ENCODE assay signal across 10 cellular contexts in the genomic region with DNA sequence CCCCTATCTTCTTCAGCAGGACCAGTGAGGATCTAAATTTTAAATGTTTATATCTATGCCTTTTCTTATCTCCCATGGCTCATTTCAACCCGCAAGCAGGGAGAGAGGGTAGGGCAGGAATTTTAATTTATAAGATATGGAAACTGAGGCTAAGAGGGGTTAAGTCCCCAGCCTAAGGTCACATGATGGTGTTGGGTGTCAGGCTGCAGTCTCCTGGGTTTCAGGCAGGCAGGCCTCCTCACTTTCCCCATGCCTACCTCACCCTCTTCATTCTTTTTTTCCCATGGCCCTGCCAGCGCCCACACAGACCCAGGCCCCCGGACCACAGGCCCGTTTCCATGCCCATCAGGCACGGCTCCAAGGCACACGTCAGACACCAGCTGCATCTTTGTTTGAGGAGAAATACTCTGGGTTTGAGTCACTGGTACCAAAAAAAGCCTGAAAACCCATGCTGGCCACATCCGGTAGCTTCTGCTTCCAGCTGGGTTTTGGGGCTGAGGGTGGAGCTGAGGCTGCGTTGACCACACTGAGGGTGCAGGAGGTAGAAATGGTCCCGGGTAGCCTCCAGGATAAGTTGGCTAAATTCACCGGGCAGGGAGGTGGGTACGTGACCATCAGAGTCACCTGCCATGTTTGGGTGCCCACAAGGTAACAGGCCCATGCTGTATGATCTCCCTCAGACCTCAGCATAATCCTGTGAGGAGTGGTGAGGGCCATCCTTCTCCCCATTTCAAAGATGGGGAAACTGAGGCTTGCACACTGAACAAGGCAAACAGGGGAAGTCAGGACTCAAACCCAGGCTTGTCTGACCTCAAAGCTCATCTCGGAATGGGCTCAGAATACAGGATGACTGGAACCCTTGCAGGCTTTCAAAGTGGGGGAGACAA. TPM values are rescaled to one million over a fixed set of nuclear protein-coding genes. Genes with fewer than 3 reads are reported as not detected.
DNase-seq lines count a peak whose midpoint lies in the region; ATAC-seq, FAIRE-seq and TF ChIP-seq lines count a peak whose summit lies in the region.
"Had no signal": no experiment of that assay in that cellular context is flagged by ENCODE, and none has a peak within 500 bp of the region (broad histone marks: within the 10 kb centered on the region; RNA-seq: fewer than 3 reads in every experiment).

No MANE protein-coding gene starts in this region.

- no peak overlapping the region for H3K27ac ChIP-seq in keratinocyte (ENCODE audit: control insufficient read depth, insufficient read depth, low read length)

- H3K27me3 Mint-ChIP-seq in mesothelial cell of epicardium (ENCODE audit: low read depth), result peaks cover 49% of the 10 kb centered on the region

- no peak overlapping the region for H3K4me2 ChIP-seq in keratinocyte (ENCODE audit: control insufficient read depth, extremely low read depth, insufficient read depth, low read depth, low read length)

- H3K79me2 ChIP-seq in keratinocyte (ENCODE audit: control insufficient read depth, insufficient read depth, low read length), result no peaks in the 10 kb centered on the region

- peaks cover 7% of the 10 kb centered on the region for H3K4me1 Mint-ChIP-seq in mesothelial cell of epicardium

- H3K36me3 Mint-ChIP-seq in mesothelial cell of epicardium, result no peaks in the 10 kb centered on the region

- no peaks in the 10 kb centered on the region for H3K9me3 ChIP-seq in keratinocyte (ENCODE audit: control insufficient read depth, low read depth, low read length)

- H3K36me3 ChIP-seq in keratinocyte (ENCODE audit: control insufficient read depth in 2 of 2, extremely low read depth in 1 of 2, insufficient read depth in 2 of 2, low read length in 2 of 2), result no peaks in the 10 kb centered on the region

- no peak overlapping the region for H2AFZ ChIP-seq in keratinocyte (ENCODE audit: control insufficient read depth, low read length)

- H3K27me3 ChIP-seq in keratinocyte (ENCODE audit: control insufficient read depth, extremely low read depth, insufficient read depth, low read length), result peaks cover 11% of the 10 kb centered on the region

- TF ChIP-seq CTCF in GM12864 (IDR thresholded peaks at IDR 0.05; ENCODE audit: low read depth, low read length, missing control alignments), result no peak
- no peak for TF ChIP-seq CTCF in keratinocyte (optimal IDR thresholded peaks at IDR 0.05 in 1 of 3, IDR thresholded peaks at IDR 0.05 in 1 of 3, conservative IDR thresholded peaks at IDR 0.05 in 1 of 3; ENCODE audit: extremely low read depth in 1 of 3, insufficient read depth in 2 of 3, low read length in 3 of 3)
- no peak for TF ChIP-seq CTCF in mesothelial cell of epicardium (IDR thresholded peaks at IDR 0.05; ENCODE audit: unreplicated experiment)

- POLR2A ChIA-PET in HEK293T (lab: Yijun Ruan, JAX), result no interaction called here

- peak; percentile 87 for DNase-seq in GM12864 (ENCODE audit: low read depth)
- DNase-seq in HK-2 (ENCODE audit: unreplicated experiment), result peak; percentile 49
- peak; percentile 27 for DNase-seq in activated T-cell treated with anti-CD3 and anti-CD28 coated beads, Interleukin-2, amount 50 U/mL, for 1 hour
- DNase-seq in keratinocyte (ENCODE audit: low read depth, low spot score), result peak; percentile 46
- no peak for DNase-seq in HEK293T (ENCODE audit: extremely low spot score)
- DNase-seq in COLO668 (lab: John Stamatoyannopoulos, UW; ENCODE audit: unreplicated experiment), result no peak
- DNase-seq in mesothelial cell of epicardium (ENCODE audit: low spot score in 2 of 2, unreplicated experiment in 2 of 2), result no peak

- CTCF ChIA-PET in HEK293T (lab: Yijun Ruan, JAX), result no interaction called here

- peak; percentile 72 for ATAC-seq in GM21423 (IDR thresholded peaks at IDR 0.05; ENCODE audit: unreplicated experiment)

- no peak overlapping the region for H3K4me3 Mint-ChIP-seq in mesothelial cell of epicardium

- dilution Hi-C loops in keratinocyte (cut with MboI; ENCODE audit: extremely low pct_ligation_motif_present, low sequenced_read_pairs), result no loop called here

- H3K9ac ChIP-seq in keratinocyte (ENCODE audit: control insufficient read depth, extremely low read depth, insufficient read depth, low read length), result no peak overlapping the region

- no peak for FAIRE-seq in keratinocyte (lab: Jason Lieb, UNC)

- H4K20me1 ChIP-seq in keratinocyte (ENCODE audit: control insufficient read depth, extremely low read depth, insufficient read depth, low read length), result no peaks in the 10 kb centered on the region

- H3K4me3 ChIP-seq in GM12864 (ENCODE audit: low read depth, low read length) (0 out of 2 replicates have a peak overlapping the region, but pooled peaks have one; percentile 9), keratinocyte (ENCODE audit: control insufficient read depth in 2 of 3, extremely low read depth in 1 of 3, insufficient read depth in 2 of 3, low read depth in 1 of 3, low read length in 3 of 3) (no peak overlapping the region)

- no peaks in the 10 kb centered on the region for H3K9me3 Mint-ChIP-seq in mesothelial cell of epicardium

- no peaks in the 10 kb centered on the region for H3K4me1 ChIP-seq in keratinocyte (ENCODE audit: control insufficient read depth, extremely low read depth, insufficient read depth, low read length)

- no peak overlapping the region for H3K27ac Mint-ChIP-seq in mesothelial cell of epicardium

- H3K9me1 ChIP-seq in keratinocyte (ENCODE audit: control insufficient read depth, extremely low read depth, insufficient read depth, low read length), result no peaks in the 10 kb centered on the region

TF ChIP-seq in HEK293T, 16 proteins besides CTCF, POLR2A, EP300 and RAD21:
- TF ChIP-seq SUZ12 (IDR thresholded peaks at IDR 0.05) (no peak), LEF1 (IDR thresholded peaks at IDR 0.05; ENCODE audit: borderline replicate concordance) (no peak), ELF4 (IDR thresholded peaks at IDR 0.05) (no peak), CTBP1 (IDR thresholded peaks at IDR 0.05; ENCODE audit: borderline replicate concordance) (no peak), FOXA1 (IDR thresholded peaks at IDR 0.05) (no peak)
- TF ChIP-seq, protein P1, sequence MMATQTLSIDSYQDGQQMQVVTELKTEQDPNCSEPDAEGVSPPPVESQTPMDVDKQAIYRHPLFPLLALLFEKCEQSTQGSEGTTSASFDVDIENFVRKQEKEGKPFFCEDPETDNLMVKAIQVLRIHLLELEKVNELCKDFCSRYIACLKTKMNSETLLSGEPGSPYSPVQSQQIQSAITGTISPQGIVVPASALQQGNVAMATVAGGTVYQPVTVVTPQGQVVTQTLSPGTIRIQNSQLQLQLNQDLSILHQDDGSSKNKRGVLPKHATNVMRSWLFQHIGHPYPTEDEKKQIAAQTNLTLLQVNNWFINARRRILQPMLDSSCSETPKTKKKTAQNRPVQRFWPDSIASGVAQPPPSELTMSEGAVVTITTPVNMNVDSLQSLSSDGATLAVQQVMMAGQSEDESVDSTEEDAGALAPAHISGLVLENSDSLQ (IDR thresholded peaks at IDR 0.05), result no peak

RNA-seq across cellular contexts. Expression of a gene that starts 7.5 kb away (rescaled TPM):
- polyA plus RNA-seq in keratinocyte, result not detected in 3 replicates
- polyA plus RNA-seq in keratinocyte (2011; ENCODE audit: low read depth), result not detected
- not detected in 2 replicates for polyA plus RNA-seq in keratinocyte (2011; cell fraction: cytosol; rRNA removed)
- not detected in 2 replicates for polyA plus RNA-seq in keratinocyte (2011; cell fraction: nucleus; rRNA removed)
- polyA plus RNA-seq in keratinocyte (2012; ENCODE audit: low replicate concordance), result not detected in 2 replicates
- not detected in 3 replicates for polyA minus RNA-seq in keratinocyte
- not detected for polyA minus RNA-seq in keratinocyte (2011; cell fraction: cytosol; rRNA and poly(A)+ RNA removed)
- not detected in 2 replicates for polyA minus RNA-seq in keratinocyte (2011; cell fraction: nucleus; rRNA and poly(A)+ RNA removed)
- not detected in 3 replicates for total RNA-seq in mesothelial cell of epicardium
- total RNA-seq: mononuclear cell; T-helper 1 cell treated with Interleukin-12 subunit alpha and Interleukin-12 subunit beta and Interleukin-4 antibody, amounts not matched to agents 30 ng/mL and 1 ng/mL, for 36 hours had no signal

RNA-seq across cellular contexts. Expression of a gene that starts 11.4 kb away (rescaled TPM):
- polyA plus RNA-seq in keratinocyte, result not detected in 3 replicates
- not detected for polyA plus RNA-seq in keratinocyte (2011; ENCODE audit: low read depth)
- polyA plus RNA-seq in keratinocyte (2011; cell fraction: cytosol; rRNA removed), result not detected in 2 replicates
- not detected in 2 replicates for polyA plus RNA-seq in keratinocyte (2011; cell fraction: nucleus; rRNA removed)
- polyA plus RNA-seq in keratinocyte (2012; ENCODE audit: low replicate concordance), result not detected in 2 replicates
- polyA minus RNA-seq in keratinocyte, result not detected in 3 replicates
- polyA minus RNA-seq in keratinocyte (2011; cell fraction: cytosol; rRNA and poly(A)+ RNA removed), result not detected
- not detected in 2 replicates for polyA minus RNA-seq in keratinocyte (2011; cell fraction: nucleus; rRNA and poly(A)+ RNA removed)
- not detected in 3 replicates for total RNA-seq in mesothelial cell of epicardium
- total RNA-seq: mononuclear cell had no signal

RNA-seq across cellular contexts. Expression of a gene that starts 20.4 kb away (rescaled TPM):
- polyA plus RNA-seq in keratinocyte, result 22.4 to 40.0 TPM (median 22.7 TPM) in 3 replicates
- 8.1 TPM for polyA plus RNA-seq in keratinocyte (2011; ENCODE audit: low read depth)
- 31.0 and 37.2 TPM in 2 replicates for polyA plus RNA-seq in keratinocyte (2011; cell fraction: cytosol; rRNA removed)
- polyA plus RNA-seq in keratinocyte (2011; cell fraction: nucleus; rRNA removed), result 27.4 and 35.4 TPM in 2 replicates
- polyA plus RNA-seq in keratinocyte (2012; ENCODE audit: low replicate concordance), result 16.3 and 25.1 TPM in 2 replicates
- polyA minus RNA-seq in keratinocyte, result 26.3 to 64.8 TPM (median 44.6 TPM) in 3 replicates
- 61.8 TPM for polyA minus RNA-seq in keratinocyte (2011; cell fraction: cytosol; rRNA and poly(A)+ RNA removed)
- polyA minus RNA-seq in keratinocyte (2011; cell fraction: nucleus; rRNA and poly(A)+ RNA removed), result 19.2 and 24.9 TPM in 2 replicates
- 17.2 to 19.4 TPM (median 18.5 TPM) in 3 replicates for total RNA-seq in mesothelial cell of epicardium

RNA-seq across cellular contexts. Expression of a gene that starts 47.1 kb away (rescaled TPM):
- 0.01 to 0.04 TPM (median 0.02 TPM) in 3 replicates for polyA plus RNA-seq in keratinocyte
- 0.12 TPM for polyA plus RNA-seq in keratinocyte (2011; ENCODE audit: low read depth)
- polyA plus RNA-seq in keratinocyte (2011; cell fraction: cytosol; rRNA removed), result not detected in 2 replicates
- polyA plus RNA-seq in keratinocyte (2011; cell fraction: nucleus; rRNA removed), result 0.16 and 0.17 TPM in 2 replicates
- polyA plus RNA-seq in keratinocyte (2012; ENCODE audit: low replicate concordance), result 0.03 and 0.11 TPM in 2 replicates
- 0.23 to 0.61 TPM (median 0.52 TPM) in 3 replicates for polyA minus RNA-seq in keratinocyte
- not detected for polyA minus RNA-seq in keratinocyte (2011; cell fraction: cytosol; rRNA and poly(A)+ RNA removed)
- 0.42 and 0.54 TPM in 2 replicates for polyA minus RNA-seq in keratinocyte (2011; cell fraction: nucleus; rRNA and poly(A)+ RNA removed)
- total RNA-seq in mesothelial cell of epicardium, result 6.6 to 7.0 TPM (median 6.7 TPM) in 3 replicates

Comparison
In these comparisons a context has a peak if more than half of its experiments do, and no peak if none do; other contexts are left out.
1. DNase-seq: peak in GM12864 (single experiment), HK-2 (single experiment), activated T-cell treated with anti-CD3 and anti-CD28 coated beads, Interleukin-2, amount 50 U/mL, for 1 hour (single experiment) and keratinocyte (single experiment); none in HEK293T (single experiment), COLO668 (single experiment) and mesothelial cell of epicardium (0 of 2).